1 cellular context compared by ENCODE assay signal in genomic region chr19:17200408-17201079, GRCh38.
TF ChIP-seq lines count a peak whose summit lies in the region.

No MANE protein-coding gene starts in this region.

TF ChIP-seq in HepG2, 621 proteins besides CTCF, POLR2A, EP300 and RAD21 (continued from another document and continues in another):
- TF ChIP-seq, protein P1, sequence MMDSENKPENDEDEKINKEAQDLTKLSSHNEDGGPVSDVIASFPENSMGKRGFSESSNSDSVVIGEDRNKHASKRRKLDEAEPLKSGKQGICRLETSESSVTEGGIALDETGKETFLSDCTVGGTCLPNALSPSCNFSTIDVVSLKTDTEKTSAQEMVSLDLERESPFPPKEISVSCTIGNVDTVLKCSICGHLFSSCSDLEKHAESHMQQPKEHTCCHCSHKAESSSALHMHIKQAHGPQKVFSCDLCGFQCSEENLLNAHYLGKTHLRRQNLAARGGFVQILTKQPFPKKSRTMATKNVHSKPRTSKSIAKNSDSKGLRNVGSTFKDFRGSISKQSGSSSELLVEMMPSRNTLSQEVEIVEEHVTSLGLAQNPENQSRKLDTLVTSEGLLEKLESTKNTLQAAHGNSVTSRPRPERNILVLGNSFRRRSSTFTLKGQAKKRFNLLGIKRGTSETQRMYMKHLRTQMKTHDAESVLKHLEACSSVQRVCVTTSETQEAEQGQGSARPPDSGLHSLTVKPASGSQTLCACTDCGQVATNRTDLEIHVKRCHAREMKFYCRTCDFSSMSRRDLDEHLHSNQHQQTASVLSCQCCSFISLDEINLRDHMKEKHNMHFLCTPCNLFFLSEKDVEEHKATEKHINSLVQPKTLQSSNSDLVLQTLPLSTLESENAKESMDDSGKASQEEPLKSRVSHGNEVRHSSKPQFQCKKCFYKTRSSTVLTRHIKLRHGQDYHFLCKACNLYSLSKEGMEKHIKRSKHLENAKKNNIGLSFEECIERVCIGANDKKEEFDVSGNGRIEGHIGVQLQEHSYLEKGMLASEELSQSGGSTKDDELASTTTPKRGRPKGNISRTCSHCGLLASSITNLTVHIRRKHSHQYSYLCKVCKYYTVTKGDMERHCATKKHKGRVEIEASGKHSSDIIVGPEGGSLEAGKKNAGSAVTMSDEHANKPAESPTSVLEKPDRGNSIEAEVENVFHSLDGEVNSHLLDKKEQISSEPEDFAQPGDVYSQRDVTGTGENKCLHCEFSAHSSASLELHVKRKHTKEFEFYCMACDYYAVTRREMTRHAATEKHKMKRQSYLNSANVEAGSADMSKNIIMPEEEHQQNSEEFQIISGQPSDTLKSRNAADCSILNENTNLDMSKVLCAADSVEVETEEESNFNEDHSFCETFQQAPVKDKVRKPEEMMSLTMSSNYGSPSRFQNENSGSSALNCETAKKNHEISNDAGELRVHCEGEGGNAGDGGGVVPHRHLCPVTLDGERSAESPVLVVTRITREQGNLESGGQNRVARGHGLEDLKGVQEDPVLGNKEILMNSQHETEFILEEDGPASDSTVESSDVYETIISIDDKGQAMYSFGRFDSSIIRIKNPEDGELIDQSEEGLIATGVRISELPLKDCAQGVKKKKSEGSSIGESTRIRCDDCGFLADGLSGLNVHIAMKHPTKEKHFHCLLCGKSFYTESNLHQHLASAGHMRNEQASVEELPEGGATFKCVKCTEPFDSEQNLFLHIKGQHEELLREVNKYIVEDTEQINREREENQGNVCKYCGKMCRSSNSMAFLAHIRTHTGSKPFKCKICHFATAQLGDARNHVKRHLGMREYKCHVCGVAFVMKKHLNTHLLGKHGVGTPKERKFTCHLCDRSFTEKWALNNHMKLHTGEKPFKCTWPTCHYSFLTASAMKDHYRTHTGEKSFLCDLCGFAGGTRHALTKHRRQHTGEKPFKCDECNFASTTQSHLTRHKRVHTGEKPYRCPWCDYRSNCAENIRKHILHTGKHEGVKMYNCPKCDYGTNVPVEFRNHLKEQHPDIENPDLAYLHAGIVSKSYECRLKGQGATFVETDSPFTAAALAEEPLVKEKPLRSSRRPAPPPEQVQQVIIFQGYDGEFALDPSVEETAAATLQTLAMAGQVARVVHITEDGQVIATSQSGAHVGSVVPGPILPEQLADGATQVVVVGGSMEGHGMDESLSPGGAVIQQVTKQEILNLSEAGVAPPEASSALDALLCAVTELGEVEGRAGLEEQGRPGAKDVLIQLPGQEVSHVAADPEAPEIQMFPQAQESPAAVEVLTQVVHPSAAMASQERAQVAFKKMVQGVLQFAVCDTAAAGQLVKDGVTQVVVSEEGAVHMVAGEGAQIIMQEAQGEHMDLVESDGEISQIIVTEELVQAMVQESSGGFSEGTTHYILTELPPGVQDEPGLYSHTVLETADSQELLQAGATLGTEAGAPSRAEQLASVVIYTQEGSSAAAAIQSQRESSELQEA (CRISPR knock-in tag; IDR thresholded peaks at IDR 0.05; ENCODE audit: not compliant biosample characterization), result no peak
- TF ChIP-seq, protein P2, sequence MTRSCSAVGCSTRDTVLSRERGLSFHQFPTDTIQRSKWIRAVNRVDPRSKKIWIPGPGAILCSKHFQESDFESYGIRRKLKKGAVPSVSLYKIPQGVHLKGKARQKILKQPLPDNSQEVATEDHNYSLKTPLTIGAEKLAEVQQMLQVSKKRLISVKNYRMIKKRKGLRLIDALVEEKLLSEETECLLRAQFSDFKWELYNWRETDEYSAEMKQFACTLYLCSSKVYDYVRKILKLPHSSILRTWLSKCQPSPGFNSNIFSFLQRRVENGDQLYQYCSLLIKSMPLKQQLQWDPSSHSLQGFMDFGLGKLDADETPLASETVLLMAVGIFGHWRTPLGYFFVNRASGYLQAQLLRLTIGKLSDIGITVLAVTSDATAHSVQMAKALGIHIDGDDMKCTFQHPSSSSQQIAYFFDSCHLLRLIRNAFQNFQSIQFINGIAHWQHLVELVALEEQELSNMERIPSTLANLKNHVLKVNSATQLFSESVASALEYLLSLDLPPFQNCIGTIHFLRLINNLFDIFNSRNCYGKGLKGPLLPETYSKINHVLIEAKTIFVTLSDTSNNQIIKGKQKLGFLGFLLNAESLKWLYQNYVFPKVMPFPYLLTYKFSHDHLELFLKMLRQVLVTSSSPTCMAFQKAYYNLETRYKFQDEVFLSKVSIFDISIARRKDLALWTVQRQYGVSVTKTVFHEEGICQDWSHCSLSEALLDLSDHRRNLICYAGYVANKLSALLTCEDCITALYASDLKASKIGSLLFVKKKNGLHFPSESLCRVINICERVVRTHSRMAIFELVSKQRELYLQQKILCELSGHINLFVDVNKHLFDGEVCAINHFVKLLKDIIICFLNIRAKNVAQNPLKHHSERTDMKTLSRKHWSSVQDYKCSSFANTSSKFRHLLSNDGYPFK (CRISPR knock-in tag; IDR thresholded peaks at IDR 0.05; ENCODE audit: borderline replicate concordance), result no peak
- peak; percentile 47; the same call in 1 of the 3 replicates for TF ChIP-seq MXI1 (IDR thresholded peaks at IDR 0.05; ENCODE audit: borderline replicate concordance, low read depth, low read length)
- no peak for TF ChIP-seq ATF7 (IDR thresholded peaks at IDR 0.05)
- TF ChIP-seq ATF7 (CRISPR knock-in tag; IDR thresholded peaks at IDR 0.05), result no peak
- peak; percentile 59 for TF ChIP-seq ZFY (CRISPR knock-in tag; IDR thresholded peaks at IDR 0.05)
- no peak for TF ChIP-seq PPARG (CRISPR knock-in tag; conservative IDR thresholded peaks at IDR 0.05)
- TF ChIP-seq DBP (CRISPR knock-in tag; IDR thresholded peaks at IDR 0.05; ENCODE audit: not compliant biosample characterization), result no peak
- TF ChIP-seq, protein P3, sequence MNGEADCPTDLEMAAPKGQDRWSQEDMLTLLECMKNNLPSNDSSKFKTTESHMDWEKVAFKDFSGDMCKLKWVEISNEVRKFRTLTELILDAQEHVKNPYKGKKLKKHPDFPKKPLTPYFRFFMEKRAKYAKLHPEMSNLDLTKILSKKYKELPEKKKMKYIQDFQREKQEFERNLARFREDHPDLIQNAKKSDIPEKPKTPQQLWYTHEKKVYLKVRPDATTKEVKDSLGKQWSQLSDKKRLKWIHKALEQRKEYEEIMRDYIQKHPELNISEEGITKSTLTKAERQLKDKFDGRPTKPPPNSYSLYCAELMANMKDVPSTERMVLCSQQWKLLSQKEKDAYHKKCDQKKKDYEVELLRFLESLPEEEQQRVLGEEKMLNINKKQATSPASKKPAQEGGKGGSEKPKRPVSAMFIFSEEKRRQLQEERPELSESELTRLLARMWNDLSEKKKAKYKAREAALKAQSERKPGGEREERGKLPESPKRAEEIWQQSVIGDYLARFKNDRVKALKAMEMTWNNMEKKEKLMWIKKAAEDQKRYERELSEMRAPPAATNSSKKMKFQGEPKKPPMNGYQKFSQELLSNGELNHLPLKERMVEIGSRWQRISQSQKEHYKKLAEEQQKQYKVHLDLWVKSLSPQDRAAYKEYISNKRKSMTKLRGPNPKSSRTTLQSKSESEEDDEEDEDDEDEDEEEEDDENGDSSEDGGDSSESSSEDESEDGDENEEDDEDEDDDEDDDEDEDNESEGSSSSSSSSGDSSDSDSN (CRISPR knock-in tag; IDR thresholded peaks at IDR 0.05), result no peak
- peak; percentile 84 for TF ChIP-seq ZNF772 (CRISPR knock-in tag; IDR thresholded peaks at IDR 0.05)
- TF ChIP-seq NCOA2 (CRISPR knock-in tag; IDR thresholded peaks at IDR 0.05), result peak; percentile 16; the same call in 1 of the 2 replicates
- peak; percentile 98; the same call in 1 of the 2 replicates for TF ChIP-seq ZBTB4 (CRISPR knock-in tag; IDR thresholded peaks at IDR 0.05; ENCODE audit: borderline replicate concordance)
- TF ChIP-seq ZBTB34 (CRISPR knock-in tag; IDR thresholded peaks at IDR 0.05), result peak; percentile 62; the same call in 1 of the 2 replicates
- TF ChIP-seq PHF21A (CRISPR knock-in tag; IDR thresholded peaks at IDR 0.05), result peak; percentile 70; the same call in 1 of the 2 replicates
- no peak for TF ChIP-seq MLXIP (CRISPR knock-in tag; IDR thresholded peaks at IDR 0.05; ENCODE audit: borderline replicate concordance)
- TF ChIP-seq ZNF646 (CRISPR knock-in tag; IDR thresholded peaks at IDR 0.05), result no peak
- peak; percentile 68 for TF ChIP-seq NR2F6 (IDR thresholded peaks at IDR 0.05)
- peak; percentile 73 for TF ChIP-seq NR2F6 (CRISPR knock-in tag; IDR thresholded peaks at IDR 0.05)
